In genomic region chr1:181324797-181325616, GRCh38 we compare ENCODE assay signal across 11 cellular contexts.
A peak's percentile ranks its signal among the peaks of the same experiment; 100 is the strongest.
DNase-seq lines count a peak whose midpoint lies in the region; ATAC-seq and TF ChIP-seq lines count a peak whose summit lies in the region.
"Had no signal": no experiment of that assay in that cellular context is flagged by ENCODE, and none has a peak within 500 bp of the region (broad histone marks: within the 10 kb centered on the region; RNA-seq: fewer than 3 reads in every experiment).

No MANE protein-coding gene starts in this region.

- CTCF ChIA-PET in mammary epithelial cell (lab: Charles Lee; ENCODE audit: low non-redundant PET): no interaction called here

- H3K79me2 ChIP-seq in mammary epithelial cell (ENCODE audit: insufficient read depth, low read length): no peaks in the 10 kb centered on the region

- peaks cover 5% of the 10 kb centered on the region for H3K4me1 Mint-ChIP-seq in activated T-helper 2 cell treated with anti-CD3 and anti-CD28 coated beads, Interferon-gamma antibody, Interleukin-2, Interleukin-4, amounts not matched to agents 10 μg/mL and 5 μg/mL and 100 μg/mL, durations not matched to agents 14 hours and 24 hours and 36 hours (ENCODE audit: low read depth)

- no TSS peak for BruUV-seq in mammary epithelial cell (replicated peaks; lab: Mats Ljungman, UMichigan)

- no peak overlapping the region for H2AFZ ChIP-seq in mammary epithelial cell (ENCODE audit: low read depth, low read length)

- H3K27ac ChIP-seq in mammary epithelial cell (ENCODE audit: insufficient read depth, low read depth, low read length): no peak overlapping the region
- H3K27ac ChIP-seq: colonic mucosa, WERI-Rb-1 had no signal

- intact Hi-C loops in mammary epithelial cell (cut with micrococcal nuclease): loop anchor here (2.0 kb wide), 1 partner anchor 20 kb away; no protein-coding TSS in a partner anchor
- intact Hi-C loops in activated T-helper 2 cell treated with anti-CD3 and anti-CD28 coated beads, Interferon-gamma antibody, Interleukin-2, Interleukin-4, amounts not matched to agents 10 μg/mL and 5 μg/mL and 100 μg/mL, durations not matched to agents 14 hours and 24 hours and 36 hours (cut with micrococcal nuclease): no loop called here

- H4K20me1 ChIP-seq in mammary epithelial cell (ENCODE audit: insufficient read depth, low read length): no peaks in the 10 kb centered on the region

- WGBS in mammary epithelial cell (ENCODE audit: low coverage, missing lambda C conversion rate): 62% methylated on average over 10 of the region's 11 CpGs

- H3K36me3 Mint-ChIP-seq in activated T-helper 2 cell treated with anti-CD3 and anti-CD28 coated beads, Interferon-gamma antibody, Interleukin-2, Interleukin-4, amounts not matched to agents 10 μg/mL and 5 μg/mL and 100 μg/mL, durations not matched to agents 14 hours and 24 hours and 36 hours (ENCODE audit: low read depth): no peaks in the 10 kb centered on the region
- H3K36me3 Mint-ChIP-seq: CD4-positive, alpha-beta memory T cell had no signal

- no peaks in the 10 kb centered on the region for H3K9me3 ChIP-seq in mammary epithelial cell (replicated peaks; ENCODE audit: insufficient read depth, low read length)
- H3K9me3 ChIP-seq: colonic mucosa had no signal

- no peak for TF ChIP-seq CTCF in mammary epithelial cell (conservative IDR thresholded peaks at IDR 0.05 in 1 of 2, IDR thresholded peaks at IDR 0.05 in 1 of 2; ENCODE audit: extremely low read depth in 1 of 2, insufficient read depth in 1 of 2, low read depth in 1 of 2, low read length in 2 of 2)

- dilution Hi-C loops in mammary epithelial cell (cut with HindIII; ENCODE audit: low sequenced_read_pairs): loop anchor here (5.0 kb wide), 1 partner anchor 77 kb away; no protein-coding TSS in a partner anchor

- no peak overlapping the region for H3K9ac ChIP-seq in mammary epithelial cell (ENCODE audit: insufficient read depth, low read length)

- no peaks in the 10 kb centered on the region for H3K36me3 ChIP-seq in mammary epithelial cell (ENCODE audit: insufficient read depth, low read length)
- H3K36me3 ChIP-seq: colonic mucosa, WERI-Rb-1 had no signal

- H3K9me3 Mint-ChIP-seq in activated T-helper 2 cell treated with anti-CD3 and anti-CD28 coated beads, Interferon-gamma antibody, Interleukin-2, Interleukin-4, amounts not matched to agents 10 μg/mL and 5 μg/mL and 100 μg/mL, durations not matched to agents 14 hours and 24 hours and 36 hours: no peaks in the 10 kb centered on the region

- no peak overlapping the region for H3K27ac Mint-ChIP-seq in activated T-helper 2 cell treated with anti-CD3 and anti-CD28 coated beads, Interferon-gamma antibody, Interleukin-2, Interleukin-4, amounts not matched to agents 10 μg/mL and 5 μg/mL and 100 μg/mL, durations not matched to agents 14 hours and 24 hours and 36 hours
- H3K27ac Mint-ChIP-seq: CD4-positive, alpha-beta memory T cell had no signal

- no peak overlapping the region for H3K4me3 Mint-ChIP-seq in activated T-helper 2 cell treated with anti-CD3 and anti-CD28 coated beads, Interferon-gamma antibody, Interleukin-2, Interleukin-4, amounts not matched to agents 10 μg/mL and 5 μg/mL and 100 μg/mL, durations not matched to agents 14 hours and 24 hours and 36 hours (ENCODE audit: low read depth)

- no peak overlapping the region for H3K4me2 ChIP-seq in mammary epithelial cell (ENCODE audit: insufficient read depth, low read depth, low read length)

- DNase-seq in DMS53 treated with DMSO at 0.1 percent for 48 hours (lab: John Stamatoyannopoulos, UW; ENCODE audit: unreplicated experiment): peak; percentile 49
- DNase-seq in activated CD4-positive, alpha-beta T cell treated with anti-CD3 and anti-CD28 coated beads, Interleukin-2, amount 50 U/mL, for 4 hours: peak; percentile 18
- peak; percentile 69 for DNase-seq in mammary epithelial cell
- peak; percentile 51 for DNase-seq in stimulated activated CD4-positive, alpha-beta T cell treated with anti-CD3 and anti-CD28 coated beads, Interleukin-4, amount 100 ng/mL, for 1 hour
- no peak for DNase-seq in activated T-helper 2 cell treated with anti-CD3 and anti-CD28 coated beads, Interferon-gamma antibody, Interleukin-2, Interleukin-4, amounts not matched to agents 10 μg/mL and 5 μg/mL and 100 μg/mL, durations not matched to agents 14 hours and 24 hours and 36 hours (ENCODE audit: low spot score)
- DNase-seq in NCI-H446 (lab: John Stamatoyannopoulos, UW): no peak
- no peak for DNase-seq in OCI-M1 (lab: John Stamatoyannopoulos, UW)
- DNase-seq: CD4-positive, alpha-beta memory T cell; colonic mucosa; WERI-Rb-1 had no signal

- in situ Hi-C loops in mammary epithelial cell (cut with MboI; ENCODE audit: low sequenced_read_pairs in 2 of 2): no loop called here

- peaks cover 23% of the 10 kb centered on the region for H3K27me3 Mint-ChIP-seq in activated T-helper 2 cell treated with anti-CD3 and anti-CD28 coated beads, Interferon-gamma antibody, Interleukin-2, Interleukin-4, amounts not matched to agents 10 μg/mL and 5 μg/mL and 100 μg/mL, durations not matched to agents 14 hours and 24 hours and 36 hours (ENCODE audit: low read depth)

- peaks cover 7% of the 10 kb centered on the region for H3K4me1 ChIP-seq in mammary epithelial cell (ENCODE audit: insufficient read depth, low read length)
- H3K4me1 ChIP-seq: colonic mucosa had no signal

- no peaks in the 10 kb centered on the region for H3K27me3 ChIP-seq in mammary epithelial cell (ENCODE audit: insufficient read depth, low read length)

- no peak overlapping the region for H3K4me3 ChIP-seq in mammary epithelial cell (replicated peaks in 1 of 3; ENCODE audit: insufficient read depth in 1 of 3, low read depth in 2 of 3, low read length in 3 of 3)
- H3K4me3 ChIP-seq: colonic mucosa had no signal

- ATAC-seq in GM21526 (IDR thresholded peaks at IDR 0.05; ENCODE audit: low FRiP score, unreplicated experiment): no peak

Comparison
In these comparisons a context has a peak if more than half of its experiments do, and no peak if none do; other contexts are left out.
1. DNase-seq: peak in DMS53 treated with DMSO at 0.1 percent for 48 hours (single experiment), activated CD4-positive, alpha-beta T cell treated with anti-CD3 and anti-CD28 coated beads, Interleukin-2, amount 50 U/mL, for 4 hours (2 of 2), mammary epithelial cell (single experiment) and stimulated activated CD4-positive, alpha-beta T cell treated with anti-CD3 and anti-CD28 coated beads, Interleukin-4, amount 100 ng/mL, for 1 hour (single experiment); none in activated T-helper 2 cell treated with anti-CD3 and anti-CD28 coated beads, Interferon-gamma antibody, Interleukin-2, Interleukin-4, amounts not matched to agents 10 μg/mL and 5 μg/mL and 100 μg/mL, durations not matched to agents 14 hours and 24 hours and 36 hours (single experiment), NCI-H446 (0 of 2) and OCI-M1 (single experiment).